8 cellular contexts compared by ENCODE assay signal in the genomic region with DNA sequence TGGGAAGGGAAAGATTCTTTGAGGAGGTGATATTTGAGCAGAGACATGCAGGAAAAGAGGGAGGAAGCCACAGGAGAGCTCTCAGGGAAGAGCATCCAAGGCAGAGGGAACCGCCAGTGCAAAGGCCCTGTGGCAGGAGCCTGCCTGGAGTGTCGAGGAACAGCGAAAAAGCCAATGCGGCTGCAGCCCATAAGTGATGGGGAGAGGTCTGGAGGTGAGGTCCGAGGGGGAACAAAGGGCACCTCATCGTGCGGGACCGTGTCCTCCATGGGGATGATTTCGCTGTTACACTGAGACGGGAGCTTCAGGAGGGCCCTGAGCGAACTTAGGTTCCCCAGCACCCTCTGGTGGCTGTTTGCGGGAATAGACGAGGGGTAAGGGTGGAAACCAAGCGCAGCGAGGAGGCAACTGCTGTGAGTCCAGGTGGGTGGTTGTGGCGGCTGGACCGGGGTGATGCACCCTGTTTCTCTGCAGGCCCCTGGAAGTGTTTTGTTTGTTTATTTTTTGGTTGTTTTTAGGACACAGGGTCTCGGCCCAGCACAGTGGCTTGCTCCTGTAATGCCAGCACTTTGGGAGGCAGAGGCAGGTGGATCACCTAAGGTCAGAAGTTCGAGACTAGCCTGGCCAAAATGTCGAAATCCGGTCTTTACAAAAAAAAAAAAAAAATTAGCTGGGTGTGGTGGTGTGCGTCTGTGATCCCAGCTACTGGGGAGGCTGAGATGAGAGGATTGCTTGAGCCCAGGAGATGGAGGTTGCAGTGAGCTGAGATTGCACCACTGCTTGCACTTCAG. TPM values are rescaled to one million over a fixed set of nuclear protein-coding genes. Genes with fewer than 3 reads are reported as not detected.
A peak's percentile ranks its signal among the peaks of the same experiment; 100 is the strongest.
DNase-seq lines count a peak whose midpoint lies in the region; ATAC-seq and TF ChIP-seq lines count a peak whose summit lies in the region.

No MANE protein-coding gene starts in this region.

- no peak overlapping the region for H3K4me3 ChIP-seq in DOHH2 (ENCODE audit: low read length)
- H3K4me3 ChIP-seq in foreskin fibroblast (ENCODE audit: low read depth in 1 of 2, low read length in 2 of 2) = no peak overlapping the region
- H3K4me3 ChIP-seq in ovary = no peak overlapping the region
- H3K4me3 ChIP-seq in transverse colon = no peak overlapping the region

- H3K27ac ChIP-seq in DOHH2 (ENCODE audit: low read depth, low read length) (no peak overlapping the region), ovary (no peak overlapping the region), transverse colon (no peak overlapping the region)

- no peak for ATAC-seq in HG03460 (IDR thresholded peaks at IDR 0.05; ENCODE audit: unreplicated experiment)

- no peaks in the 10 kb centered on the region for H3K4me1 Mint-ChIP-seq in activated T-helper 1 cell treated with anti-CD3 and anti-CD28 coated beads, Interleukin-12 subunit alpha, Interleukin-12 subunit beta, Interleukin-2, Interleukin-4 antibody, amounts not matched to agents 30 ng/mL and 10 ng/mL and 1 ng/mL, durations not matched to agents 14 hours and 24 hours and 36 hours (ENCODE audit: low read depth)

- 16 to 20% (median 19%) methylated on average over 22 of the region's 22 CpGs for WGBS in ovary, 3 donors
- 15 to 19% methylated on average over 17 to 22 of the region's 22 CpGs for WGBS in transverse colon (ENCODE audit: low coverage in 1 of 2), 2 donors

- no peaks in the 10 kb centered on the region; the same call in 1 of the 2 replicates for H3K36me3 ChIP-seq in DOHH2 (ENCODE audit: control insufficient read depth, low read length)
- no peaks in the 10 kb centered on the region for H3K36me3 ChIP-seq in ovary
- H3K36me3 ChIP-seq in transverse colon = no peaks in the 10 kb centered on the region

- H3K4me2 ChIP-seq in DOHH2 (ENCODE audit: low read length) = peak overlapping the region; percentile 34; the same call in 1 of the 2 replicates

- TF ChIP-seq POLR2A in ovary (IDR thresholded peaks at IDR 0.05) = no peak
- TF ChIP-seq POLR2A in transverse colon (IDR thresholded peaks at IDR 0.05) = no peak

- TF ChIP-seq CTCF in DOHH2 (IDR thresholded peaks at IDR 0.05; ENCODE audit: low read depth, low read length, poor library complexity, severe bottlenecking) (peak; percentile 82), foreskin fibroblast (IDR thresholded peaks at IDR 0.05; ENCODE audit: low read depth, low read length) (peak; percentile 90), ovary (IDR thresholded peaks at IDR 0.05) (peak; percentile 11 to 79 (median 65)), transverse colon (IDR thresholded peaks at IDR 0.05) (peak; percentile 81 to 88 (median 83))

- TF ChIP-seq EP300 in ovary (IDR thresholded peaks at IDR 0.05) = no peak
- no peak for TF ChIP-seq EP300 in transverse colon (IDR thresholded peaks at IDR 0.05; ENCODE audit: low read depth)

- peak; percentile 66 to 73 for DNase-seq in Kasumi-1 (lab: John Stamatoyannopoulos, UW)
- DNase-seq in RPMI7951 (ENCODE audit: low read depth) = peak; percentile 75
- DNase-seq in activated T-helper 1 cell treated with anti-CD3 and anti-CD28 coated beads, Interleukin-12 subunit alpha, Interleukin-12 subunit beta, Interleukin-2, Interleukin-4 antibody, amounts not matched to agents 30 ng/mL and 10 ng/mL and 1 ng/mL, durations not matched to agents 14 hours and 24 hours and 36 hours (ENCODE audit: low spot score) = peak; percentile 57
- DNase-seq in foreskin fibroblast = peak; percentile 57 to 87
- DNase-seq in ovary = peak in 4 of 5 donors; percentile 57 to 77 (median 74)
- peak; percentile 82 for DNase-seq in transverse colon

- H4K20me1 ChIP-seq in DOHH2 (ENCODE audit: control insufficient read depth, insufficient read depth, low read depth, low read length) = no peaks in the 10 kb centered on the region

- H3K4me3 Mint-ChIP-seq in activated T-helper 1 cell treated with anti-CD3 and anti-CD28 coated beads, Interleukin-12 subunit alpha, Interleukin-12 subunit beta, Interleukin-2, Interleukin-4 antibody, amounts not matched to agents 30 ng/mL and 10 ng/mL and 1 ng/mL, durations not matched to agents 14 hours and 24 hours and 36 hours = no peak overlapping the region

- no peaks in the 10 kb centered on the region for H3K27me3 ChIP-seq in DOHH2 (ENCODE audit: control insufficient read depth, low read length)
- H3K27me3 ChIP-seq in ovary = no peaks in the 10 kb centered on the region
- H3K27me3 ChIP-seq in transverse colon = peaks cover 17% of the 10 kb centered on the region

- peaks cover 6% of the 10 kb centered on the region for H3K36me3 Mint-ChIP-seq in activated T-helper 1 cell treated with anti-CD3 and anti-CD28 coated beads, Interleukin-12 subunit alpha, Interleukin-12 subunit beta, Interleukin-2, Interleukin-4 antibody, amounts not matched to agents 30 ng/mL and 10 ng/mL and 1 ng/mL, durations not matched to agents 14 hours and 24 hours and 36 hours (ENCODE audit: low read depth)

- in situ Hi-C loops in transverse colon (cut with MboI; ENCODE audit: low pct_ligation_motif_present in 1 of 4, low pct_unique_long_range_greater_than_20kb in 1 of 4, low sequenced_read_pairs in 3 of 4) = loop anchor here (5.0 to 25.0 kb wide), 4 partner anchors 270 to 420 kb away; a partner anchor contains a TSS

- intact Hi-C loops in activated T-helper 1 cell treated with anti-CD3 and anti-CD28 coated beads, Interleukin-12 subunit alpha, Interleukin-12 subunit beta, Interleukin-2, Interleukin-4 antibody, amounts not matched to agents 30 ng/mL and 10 ng/mL and 1 ng/mL, durations not matched to agents 14 hours and 24 hours and 36 hours (cut with micrococcal nuclease) = loop anchor here (1.0 to 2.0 kb wide), 3 partner anchors 8 to 411 kb away; no protein-coding TSS in a partner anchor
- intact Hi-C loops in ovary (cut with DNase I) (loop anchor here in 1 of 4 donors (10.0 kb wide), 1 partner anchor 193 kb away; a partner anchor contains a TSS), transverse colon (cut with DNase I; ENCODE audit: low total_unique reads) (loop anchor here (2.0 to 10.0 kb wide), 2 partner anchors 193 to 271 kb away; a partner anchor contains a TSS)

- peaks cover 2% of the 10 kb centered on the region for H3K27me3 Mint-ChIP-seq in activated T-helper 1 cell treated with anti-CD3 and anti-CD28 coated beads, Interleukin-12 subunit alpha, Interleukin-12 subunit beta, Interleukin-2, Interleukin-4 antibody, amounts not matched to agents 30 ng/mL and 10 ng/mL and 1 ng/mL, durations not matched to agents 14 hours and 24 hours and 36 hours (ENCODE audit: insufficient read depth)

- no peaks in the 10 kb centered on the region for H3K9me2 ChIP-seq in DOHH2 (replicated peaks; ENCODE audit: control insufficient read depth, low read length)

- H3K9me3 Mint-ChIP-seq in activated T-helper 1 cell treated with anti-CD3 and anti-CD28 coated beads, Interleukin-12 subunit alpha, Interleukin-12 subunit beta, Interleukin-2, Interleukin-4 antibody, amounts not matched to agents 30 ng/mL and 10 ng/mL and 1 ng/mL, durations not matched to agents 14 hours and 24 hours and 36 hours = no peaks in the 10 kb centered on the region

- H3F3A ChIP-seq in DOHH2 (ENCODE audit: control insufficient read depth, insufficient read depth) = no peaks in the 10 kb centered on the region

- H3K4me1 ChIP-seq in DOHH2 (ENCODE audit: control insufficient read depth, low read length) (peaks cover 14% of the 10 kb centered on the region), ovary (ENCODE audit: insufficient read depth) (peaks cover 3% of the 10 kb centered on the region), transverse colon (peaks cover 0 to 13% (median 7%) of the 10 kb centered on the region in 4 donors)

- no peak overlapping the region for H3K27ac Mint-ChIP-seq in activated T-helper 1 cell treated with anti-CD3 and anti-CD28 coated beads, Interleukin-12 subunit alpha, Interleukin-12 subunit beta, Interleukin-2, Interleukin-4 antibody, amounts not matched to agents 30 ng/mL and 10 ng/mL and 1 ng/mL, durations not matched to agents 14 hours and 24 hours and 36 hours

- H3K79me2 ChIP-seq in DOHH2 (ENCODE audit: control insufficient read depth, low read length) = no peaks in the 10 kb centered on the region

- H3K9me3 ChIP-seq in DOHH2 (ENCODE audit: control insufficient read depth, insufficient read depth, low read length) (no peaks in the 10 kb centered on the region), ovary (no peaks in the 10 kb centered on the region), transverse colon (no peaks in the 10 kb centered on the region)

RNA-seq across cellular contexts. Expression of a gene that starts 5.9 kb away (rescaled TPM):
- 65.1 and 67.4 TPM in 2 replicates for total RNA-seq in RPMI7951 (2014; rRNA removed; shearing (Covaris generic))
- total RNA-seq in activated T-helper 1 cell treated with anti-CD3 and anti-CD28 coated beads, Interleukin-12 subunit alpha, Interleukin-12 subunit beta, Interleukin-2, Interleukin-4 antibody, amounts not matched to agents 30 ng/mL and 10 ng/mL and 1 ng/mL, durations not matched to agents 14 hours and 24 hours and 36 hours = 0.29 and 0.54 TPM in 2 replicates
- 100 to 1,000 TPM in 5 of 7 donors, 10 to 100 TPM in 2; 28.0 to 162 (median 129) TPM for total RNA-seq in ovary
- 10 to 100 TPM; 62.4 to 86.0 TPM for polyA plus RNA-seq in ovary
- 10 to 100 TPM; 15.2 to 93.1 (median 25.3) TPM for total RNA-seq in transverse colon

RNA-seq across cellular contexts. Expression of a gene that starts 38.0 kb away (rescaled TPM):
- 32.8 and 39.4 TPM in 2 replicates for total RNA-seq in RPMI7951 (2014; rRNA removed; shearing (Covaris generic))
- total RNA-seq in activated T-helper 1 cell treated with anti-CD3 and anti-CD28 coated beads, Interleukin-12 subunit alpha, Interleukin-12 subunit beta, Interleukin-2, Interleukin-4 antibody, amounts not matched to agents 30 ng/mL and 10 ng/mL and 1 ng/mL, durations not matched to agents 14 hours and 24 hours and 36 hours = 206 and 211 TPM in 2 replicates
- 100 to 1,000 TPM; 645 to 985 (median 727) TPM for total RNA-seq in ovary
- 1,000 to 10,000 TPM in 1 of 2 donors, 100 to 1,000 TPM in 1; 591 to 1,198 TPM for polyA plus RNA-seq in ovary
- 100 to 1,000 TPM; 239 to 490 (median 364) TPM for total RNA-seq in transverse colon

Comparison
In these comparisons a context has a peak if more than half of its experiments do, and no peak if none do; other contexts are left out.
1. RNA of a gene that starts 5.9 kb away (total RNA-seq): 28.0 to 162 TPM in ovary, 65.1 to 67.4 TPM in RPMI7951 and 15.2 to 93.1 TPM in transverse colon; 0.29 to 0.54 TPM in activated T-helper 1 cell treated with anti-CD3 and anti-CD28 coated beads, Interleukin-12 subunit alpha, Interleukin-12 subunit beta, Interleukin-2, Interleukin-4 antibody, amounts not matched to agents 30 ng/mL and 10 ng/mL and 1 ng/mL, durations not matched to agents 14 hours and 24 hours and 36 hours; every median in the first group is over 10 times any median in the second.
2. Peak in every context shown above with its lines, with median percentiles within 50 percentile points of each other: CTCF ChIP-seq and DNase-seq.